In the genomic region with DNA sequence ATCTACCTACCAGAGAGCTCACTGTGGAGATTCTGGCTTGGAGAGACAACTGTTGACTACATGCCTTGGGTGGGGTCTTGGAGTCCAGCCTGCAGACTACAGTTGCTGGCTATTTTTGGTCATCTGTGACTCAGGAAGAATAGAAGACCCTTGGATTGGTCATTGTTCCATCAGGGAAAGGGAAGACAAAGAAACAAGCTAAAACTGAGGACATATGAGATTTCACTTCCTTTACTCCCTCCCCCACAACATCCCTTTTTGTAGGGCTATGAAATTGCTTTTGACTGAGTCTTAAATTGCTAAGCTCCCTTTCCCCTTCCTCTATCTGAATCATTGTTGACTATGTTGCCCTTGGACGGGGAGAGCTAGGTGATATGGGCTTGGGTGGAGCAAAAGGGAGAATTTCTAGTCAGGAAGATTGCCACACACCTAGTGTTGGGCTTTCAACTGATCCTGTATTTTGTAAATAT, we compare ENCODE assay signal across 10 cellular contexts. TPM values are rescaled to one million over a fixed set of nuclear protein-coding genes. Genes with fewer than 3 reads are reported as not detected.
A peak's percentile ranks its signal among the peaks of the same experiment; 100 is the strongest.
DNase-seq lines count a peak whose midpoint lies in the region; ATAC-seq and TF ChIP-seq lines count a peak whose summit lies in the region.
"Had no signal": no experiment of that assay in that cellular context is flagged by ENCODE, and none has a peak within 500 bp of the region (broad histone marks: within the 10 kb centered on the region; RNA-seq: fewer than 3 reads in every experiment).

No MANE protein-coding gene starts in this region.

- H3K27me3 Mint-ChIP-seq in activated CD4-positive, alpha-beta memory T cell treated with anti-CD3 and anti-CD28 coated beads for 36 hours: no peaks in the 10 kb centered on the region
- H3K27me3 Mint-ChIP-seq in stimulated activated naive CD8-positive, alpha-beta T cell treated with anti-CD3 and anti-CD28 coated beads, Interleukin-15, amount 100 ng/mL, for 72 hours: no peaks in the 10 kb centered on the region

- CTCF ChIA-PET in activated CD4-positive, alpha-beta memory T cell treated with anti-CD3 and anti-CD28 coated beads for 36 hours (lab: Charles Lee): interaction anchor here (0.8 to 1.9 kb wide), 2 partner anchors 9 to 19 kb away, joined by 3 to 5 read pairs; no protein-coding TSS in a partner anchor
- CTCF ChIA-PET in HEK293T (lab: Yijun Ruan, JAX): no interaction called here

- peak overlapping the region; percentile 96 for H3K27ac ChIP-seq in left ventricle myocardium inferior (replicated peaks)

- no peaks in the 10 kb centered on the region for H3K36me3 ChIP-seq in left ventricle myocardium inferior
- H3K36me3 ChIP-seq: prostate gland had no signal

- POLR2A ChIA-PET in activated CD4-positive, alpha-beta memory T cell treated with anti-CD3 and anti-CD28 coated beads for 36 hours (lab: Charles Lee): no interaction called here
- POLR2A ChIA-PET in HEK293T (lab: Yijun Ruan, JAX): interaction anchor here (1.7 kb wide), 1 partner anchor 10 kb away, joined by 3 read pairs; no protein-coding TSS in a partner anchor

- no peaks in the 10 kb centered on the region for H3K27me3 ChIP-seq in left ventricle myocardium inferior (ENCODE audit: low read depth)

- intact Hi-C loops in activated CD4-positive, alpha-beta memory T cell treated with anti-CD3 and anti-CD28 coated beads for 36 hours (cut with micrococcal nuclease): no loop called here
- intact Hi-C loops in left ventricle myocardium inferior (cut with micrococcal nuclease): no loop called here

- no peaks in the 10 kb centered on the region for H3K9me3 Mint-ChIP-seq in activated CD4-positive, alpha-beta memory T cell treated with anti-CD3 and anti-CD28 coated beads for 36 hours
- no peaks in the 10 kb centered on the region for H3K9me3 Mint-ChIP-seq in stimulated activated naive CD8-positive, alpha-beta T cell treated with anti-CD3 and anti-CD28 coated beads, Interleukin-15, amount 100 ng/mL, for 72 hours

- DNase-seq in LHCN-M2 (ENCODE audit: low read depth) (peak; percentile 75), left ventricle myocardium inferior (no peak), NCI-H1048 (lab: John Stamatoyannopoulos, UW) (no peak), HEK293T (ENCODE audit: extremely low spot score) (no peak)
- no peak for DNase-seq in activated CD4-positive, alpha-beta memory T cell treated with anti-CD3 and anti-CD28 coated beads for 36 hours
- no peak for DNase-seq in stimulated activated naive CD8-positive, alpha-beta T cell treated with anti-CD3 and anti-CD28 coated beads, Interleukin-15, amount 100 ng/mL, for 72 hours
- DNase-seq: anterior cingulate cortex, NCI-H1417 treated with DMSO at 0.1 percent for 48 hours had no signal

- peaks cover 84% of the 10 kb centered on the region for H3K4me1 Mint-ChIP-seq in activated CD4-positive, alpha-beta memory T cell treated with anti-CD3 and anti-CD28 coated beads for 36 hours (ENCODE audit: low read depth)
- H3K4me1 Mint-ChIP-seq in stimulated activated naive CD8-positive, alpha-beta T cell treated with anti-CD3 and anti-CD28 coated beads, Interleukin-15, amount 100 ng/mL, for 72 hours: peaks cover 86% of the 10 kb centered on the region

- no peaks in the 10 kb centered on the region for H3K9me3 ChIP-seq in left ventricle myocardium inferior (replicated peaks)
- H3K9me3 ChIP-seq: prostate gland had no signal

- peak overlapping the region; percentile 85 for H3K27ac Mint-ChIP-seq in activated CD4-positive, alpha-beta memory T cell treated with anti-CD3 and anti-CD28 coated beads for 36 hours
- H3K27ac Mint-ChIP-seq in stimulated activated naive CD8-positive, alpha-beta T cell treated with anti-CD3 and anti-CD28 coated beads, Interleukin-15, amount 100 ng/mL, for 72 hours: peak overlapping the region; percentile 33 to 84

- no peak for TF ChIP-seq CTCF in left ventricle myocardium inferior (IDR thresholded peaks at IDR 0.05; ENCODE audit: borderline replicate concordance)

- H3K36me3 Mint-ChIP-seq in activated CD4-positive, alpha-beta memory T cell treated with anti-CD3 and anti-CD28 coated beads for 36 hours: peaks cover 36% of the 10 kb centered on the region

- no peak overlapping the region for H3K4me3 ChIP-seq in left ventricle myocardium inferior
- H3K4me3 ChIP-seq: prostate gland had no signal

- no peak overlapping the region for H3K4me3 Mint-ChIP-seq in activated CD4-positive, alpha-beta memory T cell treated with anti-CD3 and anti-CD28 coated beads for 36 hours
- peak overlapping the region; percentile 39 to 62 for H3K4me3 Mint-ChIP-seq in stimulated activated naive CD8-positive, alpha-beta T cell treated with anti-CD3 and anti-CD28 coated beads, Interleukin-15, amount 100 ng/mL, for 72 hours

- ATAC-seq in stimulated activated naive CD8-positive, alpha-beta T cell treated with anti-CD3 and anti-CD28 coated beads, Interleukin-15, amount 100 ng/mL, for 72 hours: no peak
- no peak for ATAC-seq in GM19035 (IDR thresholded peaks at IDR 0.05; ENCODE audit: unreplicated experiment)

- H3K4me1 ChIP-seq in left ventricle myocardium inferior: peaks cover 97% of the 10 kb centered on the region
- H3K4me1 ChIP-seq: prostate gland had no signal

TF ChIP-seq in HEK293T, 16 proteins besides CTCF, POLR2A, EP300 and RAD21:
- TF ChIP-seq NFRKB (IDR thresholded peaks at IDR 0.05): no peak
- no peak for TF ChIP-seq FOXM1 (IDR thresholded peaks at IDR 0.05; ENCODE audit: borderline replicate concordance)
- TF ChIP-seq ZNF384 (IDR thresholded peaks at IDR 0.05): no peak
- no peak for TF ChIP-seq CTBP1 (IDR thresholded peaks at IDR 0.05; ENCODE audit: borderline replicate concordance)

RNA-seq across cellular contexts. Expression of a gene that starts 11.7 kb away (rescaled TPM):
- total RNA-seq in LHCN-M2 (2014; rRNA removed) (326 and 341 TPM in 2 replicates), left ventricle myocardium inferior (107 TPM)
- 453 TPM for polyA plus RNA-seq in LHCN-M2 (2012)
- 100 to 1,000 TPM; 494 to 502 TPM for total RNA-seq in activated CD4-positive, alpha-beta memory T cell treated with anti-CD3 and anti-CD28 coated beads for 36 hours
